In genomic region chr6:143555071-143555492, GRCh38 we compare ENCODE assay signal across 14 cellular contexts. TPM values are rescaled to one million over a fixed set of nuclear protein-coding genes. Genes with fewer than 3 reads are reported as not detected.
A peak's percentile ranks its signal among the peaks of the same experiment; 100 is the strongest.
DNase-seq lines count a peak whose midpoint lies in the region; ATAC-seq and TF ChIP-seq lines count a peak whose summit lies in the region.
"Had no signal": no experiment of that assay in that cellular context is flagged by ENCODE, and none has a peak within 500 bp of the region (broad histone marks: within the 10 kb centered on the region; RNA-seq: fewer than 3 reads in every experiment).

No MANE protein-coding gene starts in this region.

- peaks cover 24% of the 10 kb centered on the region for H3K4me1 ChIP-seq in endodermal cell (ENCODE audit: control insufficient read depth, insufficient read depth, low read length)

- 64 to 100% methylated on average over 1 to 4 of the region's 4 CpGs for WGBS in endodermal cell (ENCODE audit: insufficient coverage in 1 of 2, insufficient read length in 1 of 2), 2 experiments

- H3K9me3 Mint-ChIP-seq in T-helper 2 cell treated with Interferon-gamma antibody and Interleukin-4, amounts not matched to agents 5 μg/mL and 100 μg/mL, for 36 hours = no peaks in the 10 kb centered on the region
- H3K9me3 Mint-ChIP-seq in endodermal cell = no peaks in the 10 kb centered on the region
- no peaks in the 10 kb centered on the region for H3K9me3 Mint-ChIP-seq in type B pancreatic cell
- no peaks in the 10 kb centered on the region for H3K9me3 Mint-ChIP-seq in glutamatergic neuron (ENCODE audit: unreplicated experiment)
- H3K9me3 Mint-ChIP-seq: neural crest cell; stimulated activated memory B cell treated with anti-CD40 and anti-IgM and Interleukin-4, amounts not matched to agents 10 μg/mL and 1 μg/mL and 100 μg/mL, for 72 hours had no signal

- H3K36me3 ChIP-seq in endodermal cell (ENCODE audit: control insufficient read depth, insufficient read depth, low read length) = no peaks in the 10 kb centered on the region
- no peaks in the 10 kb centered on the region for H3K36me3 ChIP-seq in H7 (replicated peaks; ENCODE audit: control insufficient read depth, insufficient read depth, low read length)

- no peak for TF ChIP-seq CTCF in endodermal cell (conservative IDR thresholded peaks at IDR 0.05)
- no peak for TF ChIP-seq CTCF in type B pancreatic cell (conservative IDR thresholded peaks at IDR 0.05)
- TF ChIP-seq CTCF in glutamatergic neuron (IDR thresholded peaks at IDR 0.05; ENCODE audit: partially characterized antibody, unreplicated experiment) = no peak

- H3K4me3 ChIP-seq in endodermal cell (ENCODE audit: low read length) (peak overlapping the region; percentile 3), H7 (ENCODE audit: insufficient read depth, low read depth, low read length) (no peak overlapping the region)

- peaks cover 56% of the 10 kb centered on the region for H3K4me1 Mint-ChIP-seq in T-helper 2 cell treated with Interferon-gamma antibody and Interleukin-4, amounts not matched to agents 5 μg/mL and 100 μg/mL, for 36 hours (ENCODE audit: low read depth)
- peaks cover 55% of the 10 kb centered on the region for H3K4me1 Mint-ChIP-seq in endodermal cell
- peaks cover 29% of the 10 kb centered on the region for H3K4me1 Mint-ChIP-seq in type B pancreatic cell (ENCODE audit: unreplicated experiment)
- H3K4me1 Mint-ChIP-seq in glutamatergic neuron (ENCODE audit: low read depth, unreplicated experiment) = no peaks in the 10 kb centered on the region
- H3K4me1 Mint-ChIP-seq: neural crest cell; stimulated activated memory B cell treated with anti-CD40 and anti-IgM and Interleukin-4, amounts not matched to agents 10 μg/mL and 1 μg/mL and 100 μg/mL, for 72 hours had no signal

- peak overlapping the region; percentile 65 for H3K4me3 Mint-ChIP-seq in T-helper 2 cell treated with Interferon-gamma antibody and Interleukin-4, amounts not matched to agents 5 μg/mL and 100 μg/mL, for 36 hours
- H3K4me3 Mint-ChIP-seq in endodermal cell (peak overlapping the region; percentile 15), type B pancreatic cell (peak overlapping the region; percentile 10), glutamatergic neuron (ENCODE audit: unreplicated experiment) (no peak overlapping the region)
- H3K4me3 Mint-ChIP-seq: neural crest cell; stimulated activated memory B cell treated with anti-CD40 and anti-IgM and Interleukin-4, amounts not matched to agents 10 μg/mL and 1 μg/mL and 100 μg/mL, for 72 hours had no signal

- H3K27ac ChIP-seq in endodermal cell (ENCODE audit: low read depth, low read length) = no peak overlapping the region

- H3K27me3 ChIP-seq in endodermal cell (ENCODE audit: control insufficient read depth, insufficient read depth, low read length, poor library complexity, severe bottlenecking) (no peaks in the 10 kb centered on the region), H7 (ENCODE audit: control insufficient read depth, insufficient read depth, low read length) (no peaks in the 10 kb centered on the region)

- ATAC-seq in Right ventricle myocardium superior (ENCODE audit: poor library complexity) (peak; percentile 48), left cardiac atrium (no peak)
- ATAC-seq: stimulated activated memory B cell treated with anti-CD40 and anti-IgM and Interleukin-4, amounts not matched to agents 10 μg/mL and 1 μg/mL and 100 μg/mL, for 72 hours had no signal

- peaks cover 7% of the 10 kb centered on the region for H3K36me3 Mint-ChIP-seq in T-helper 2 cell treated with Interferon-gamma antibody and Interleukin-4, amounts not matched to agents 5 μg/mL and 100 μg/mL, for 36 hours (ENCODE audit: low read depth)
- H3K36me3 Mint-ChIP-seq in endodermal cell (ENCODE audit: low read depth) (peaks cover 3% of the 10 kb centered on the region), type B pancreatic cell (no peaks in the 10 kb centered on the region), glutamatergic neuron (ENCODE audit: unreplicated experiment) (no peaks in the 10 kb centered on the region)
- H3K36me3 Mint-ChIP-seq: stimulated activated memory B cell treated with anti-CD40 and anti-IgM and Interleukin-4, amounts not matched to agents 10 μg/mL and 1 μg/mL and 100 μg/mL, for 72 hours had no signal

- no peaks in the 10 kb centered on the region for H3K27me3 Mint-ChIP-seq in T-helper 2 cell treated with Interferon-gamma antibody and Interleukin-4, amounts not matched to agents 5 μg/mL and 100 μg/mL, for 36 hours (ENCODE audit: low read depth)
- peaks cover 2% of the 10 kb centered on the region for H3K27me3 Mint-ChIP-seq in endodermal cell (ENCODE audit: insufficient read depth)
- H3K27me3 Mint-ChIP-seq in type B pancreatic cell = no peaks in the 10 kb centered on the region
- no peaks in the 10 kb centered on the region for H3K27me3 Mint-ChIP-seq in glutamatergic neuron (ENCODE audit: unreplicated experiment)
- H3K27me3 Mint-ChIP-seq: stimulated activated memory B cell treated with anti-CD40 and anti-IgM and Interleukin-4, amounts not matched to agents 10 μg/mL and 1 μg/mL and 100 μg/mL, for 72 hours had no signal

- no peaks in the 10 kb centered on the region for H3K9me3 ChIP-seq in endodermal cell (ENCODE audit: control insufficient read depth, low read length)

- peak overlapping the region; percentile 57 for H3K27ac Mint-ChIP-seq in T-helper 2 cell treated with Interferon-gamma antibody and Interleukin-4, amounts not matched to agents 5 μg/mL and 100 μg/mL, for 36 hours
- peak overlapping the region; percentile 80 for H3K27ac Mint-ChIP-seq in endodermal cell
- H3K27ac Mint-ChIP-seq in type B pancreatic cell = peak overlapping the region; percentile 69
- no peak overlapping the region for H3K27ac Mint-ChIP-seq in glutamatergic neuron (ENCODE audit: unreplicated experiment)
- H3K27ac Mint-ChIP-seq: stimulated activated memory B cell treated with anti-CD40 and anti-IgM and Interleukin-4, amounts not matched to agents 10 μg/mL and 1 μg/mL and 100 μg/mL, for 72 hours had no signal

- DNase-seq in Right ventricle myocardium superior = no peak
- DNase-seq in left cardiac atrium = no peak
- DNase-seq in T-helper 2 cell treated with Interferon-gamma antibody and Interleukin-4, amounts not matched to agents 5 μg/mL and 100 μg/mL, for 36 hours (ENCODE audit: low spot score) = no peak
- DNase-seq in endodermal cell = no peak
- DNase-seq in type B pancreatic cell (ENCODE audit: extremely low spot score, unreplicated experiment) = no peak
- no peak for DNase-seq in LoVo (ENCODE audit: low spot score)
- DNase-seq in H7 = no peak
- DNase-seq in glutamatergic neuron = no peak
- DNase-seq: activated CD4-positive, CD25-positive, alpha-beta regulatory T cell; amygdala; NCI-H187 treated with DMSO at 0.1 percent for 48 hours; stimulated activated CD4-positive, alpha-beta T cell treated with anti-CD3 and anti-CD28 coated beads, Interleukin-15, amount 100 ng/mL, for 24 hours had no signal

- intact Hi-C loops in Right ventricle myocardium superior (cut with DNase I) (no loop called here), left cardiac atrium (cut with DNase I) (no loop called here)

- peak overlapping the region; percentile 4 for H3K9ac ChIP-seq in endodermal cell (ENCODE audit: extremely low read depth, low read length, poor library complexity, severe bottlenecking)

RNA-seq across cellular contexts. Expression of gene FUCA2, which starts 43.6 kb away (rescaled TPM):
- total RNA-seq in Right ventricle myocardium superior (38.8 TPM), left cardiac atrium (10 to 100 TPM; 42.1 to 47.9 TPM), endodermal cell (10 to 100 TPM; 58.6 to 59.3 TPM), type B pancreatic cell (ENCODE audit: low replicate concordance) (48.0 and 71.9 TPM in 2 replicates), glutamatergic neuron (ENCODE audit: unreplicated experiment) (19.2 TPM)
- 42.1 TPM for polyA plus RNA-seq in endodermal cell (2013, experiment 1 of 2)
- 37.4 TPM for polyA plus RNA-seq in endodermal cell (2013, experiment 2 of 2)
- 52.6 and 54.0 TPM in 2 replicates for total RNA-seq in H7 (2014; rRNA removed; shearing (Covaris generic))
